ENCODE assay signal across 1 cellular context in the genomic region with DNA sequence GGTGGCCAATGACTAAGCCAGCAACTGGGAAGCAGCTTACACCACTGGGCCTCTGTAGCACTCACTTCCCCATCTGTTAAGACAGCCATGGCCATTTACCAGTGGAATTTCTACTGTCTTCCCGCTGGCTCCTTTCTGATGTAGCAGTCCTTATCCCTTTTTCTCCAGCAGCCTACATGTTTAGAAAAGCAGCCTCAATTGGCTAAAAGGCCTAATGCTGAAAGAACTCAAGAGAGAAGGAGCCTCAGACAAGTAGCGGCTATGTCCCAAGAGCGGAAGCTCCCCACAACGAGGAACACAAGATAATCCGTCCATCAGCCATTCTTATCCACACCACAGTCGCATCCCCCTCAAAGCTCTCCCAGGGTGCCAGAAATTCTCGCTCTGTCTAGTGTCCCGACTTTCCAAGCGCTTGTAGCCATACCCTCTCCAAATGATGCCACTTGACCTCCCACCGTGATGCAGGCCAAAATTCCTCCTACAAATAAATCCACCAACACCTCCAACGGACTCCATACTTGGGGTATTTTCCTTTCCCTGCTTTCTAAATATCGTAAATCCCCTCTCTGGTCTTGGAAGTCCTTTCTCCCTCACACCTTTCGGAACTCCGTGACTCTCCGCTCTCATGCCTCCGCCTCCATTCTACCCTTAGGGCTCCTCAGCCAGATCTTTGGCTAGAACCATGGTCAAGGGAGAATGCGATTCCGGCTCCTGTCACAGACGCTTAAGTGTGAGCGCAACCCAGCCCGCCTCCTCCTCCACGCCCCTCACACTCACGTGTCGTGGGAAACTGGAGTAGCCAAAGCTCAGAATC.
TF ChIP-seq lines count a peak whose summit lies in the region.

No MANE protein-coding gene starts in this region.

TF ChIP-seq in HepG2, 621 proteins besides CTCF, POLR2A, EP300 and RAD21 (continued from another document and continues in another):
- TF ChIP-seq, protein P1, sequence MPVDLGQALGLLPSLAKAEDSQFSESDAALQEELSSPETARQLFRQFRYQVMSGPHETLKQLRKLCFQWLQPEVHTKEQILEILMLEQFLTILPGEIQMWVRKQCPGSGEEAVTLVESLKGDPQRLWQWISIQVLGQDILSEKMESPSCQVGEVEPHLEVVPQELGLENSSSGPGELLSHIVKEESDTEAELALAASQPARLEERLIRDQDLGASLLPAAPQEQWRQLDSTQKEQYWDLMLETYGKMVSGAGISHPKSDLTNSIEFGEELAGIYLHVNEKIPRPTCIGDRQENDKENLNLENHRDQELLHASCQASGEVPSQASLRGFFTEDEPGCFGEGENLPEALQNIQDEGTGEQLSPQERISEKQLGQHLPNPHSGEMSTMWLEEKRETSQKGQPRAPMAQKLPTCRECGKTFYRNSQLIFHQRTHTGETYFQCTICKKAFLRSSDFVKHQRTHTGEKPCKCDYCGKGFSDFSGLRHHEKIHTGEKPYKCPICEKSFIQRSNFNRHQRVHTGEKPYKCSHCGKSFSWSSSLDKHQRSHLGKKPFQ (CRISPR knock-in tag; IDR thresholded peaks at IDR 0.05; ENCODE audit: insufficient replicate concordance): peak; percentile 29
- TF ChIP-seq KDM5A (IDR thresholded peaks at IDR 0.05; ENCODE audit: borderline replicate concordance, low read length) (peak; percentile 72; the same call in 1 of the 2 replicates), ZNF788 (CRISPR knock-in tag; IDR thresholded peaks at IDR 0.05; ENCODE audit: borderline replicate concordance) (0 out of 2 replicates have a peak, but pooled peaks have one; percentile 37), ZNF430 (CRISPR knock-in tag; IDR thresholded peaks at IDR 0.05) (no peak), RFX3 (CRISPR knock-in tag; IDR thresholded peaks at IDR 0.05) (no peak), ESRRA (CRISPR knock-in tag; IDR thresholded peaks at IDR 0.05; ENCODE audit: low read depth) (no peak), FOSL1 (CRISPR knock-in tag; IDR thresholded peaks at IDR 0.05; ENCODE audit: borderline replicate concordance) (no peak), ZZZ3 (CRISPR knock-in tag; IDR thresholded peaks at IDR 0.05; ENCODE audit: borderline replicate concordance) (no peak), ELF4 (CRISPR knock-in tag; IDR thresholded peaks at IDR 0.05; ENCODE audit: borderline replicate concordance) (no peak; the same call in 1 of the 2 replicates), KMT2A (CRISPR knock-in tag; IDR thresholded peaks at IDR 0.05) (no peak), NFYB (CRISPR knock-in tag; IDR thresholded peaks at IDR 0.05) (no peak), ZNF660 (CRISPR knock-in tag; IDR thresholded peaks at IDR 0.05; ENCODE audit: borderline replicate concordance, low read depth) (no peak)
- TF ChIP-seq, protein P2, sequence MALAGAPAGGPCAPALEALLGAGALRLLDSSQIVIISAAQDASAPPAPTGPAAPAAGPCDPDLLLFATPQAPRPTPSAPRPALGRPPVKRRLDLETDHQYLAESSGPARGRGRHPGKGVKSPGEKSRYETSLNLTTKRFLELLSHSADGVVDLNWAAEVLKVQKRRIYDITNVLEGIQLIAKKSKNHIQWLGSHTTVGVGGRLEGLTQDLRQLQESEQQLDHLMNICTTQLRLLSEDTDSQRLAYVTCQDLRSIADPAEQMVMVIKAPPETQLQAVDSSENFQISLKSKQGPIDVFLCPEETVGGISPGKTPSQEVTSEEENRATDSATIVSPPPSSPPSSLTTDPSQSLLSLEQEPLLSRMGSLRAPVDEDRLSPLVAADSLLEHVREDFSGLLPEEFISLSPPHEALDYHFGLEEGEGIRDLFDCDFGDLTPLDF (CRISPR knock-in tag; IDR thresholded peaks at IDR 0.05): no peak
- TF ChIP-seq, protein P3, sequence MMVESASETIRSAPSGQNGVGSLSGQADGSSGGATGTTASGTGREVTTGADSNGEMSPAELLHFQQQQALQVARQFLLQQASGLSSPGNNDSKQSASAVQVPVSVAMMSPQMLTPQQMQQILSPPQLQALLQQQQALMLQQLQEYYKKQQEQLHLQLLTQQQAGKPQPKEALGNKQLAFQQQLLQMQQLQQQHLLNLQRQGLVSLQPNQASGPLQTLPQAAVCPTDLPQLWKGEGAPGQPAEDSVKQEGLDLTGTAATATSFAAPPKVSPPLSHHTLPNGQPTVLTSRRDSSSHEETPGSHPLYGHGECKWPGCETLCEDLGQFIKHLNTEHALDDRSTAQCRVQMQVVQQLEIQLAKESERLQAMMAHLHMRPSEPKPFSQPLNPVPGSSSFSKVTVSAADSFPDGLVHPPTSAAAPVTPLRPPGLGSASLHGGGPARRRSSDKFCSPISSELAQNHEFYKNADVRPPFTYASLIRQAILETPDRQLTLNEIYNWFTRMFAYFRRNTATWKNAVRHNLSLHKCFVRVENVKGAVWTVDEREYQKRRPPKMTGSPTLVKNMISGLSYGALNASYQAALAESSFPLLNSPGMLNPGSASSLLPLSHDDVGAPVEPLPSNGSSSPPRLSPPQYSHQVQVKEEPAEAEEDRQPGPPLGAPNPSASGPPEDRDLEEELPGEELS (CRISPR knock-in tag; IDR thresholded peaks at IDR 0.05): no peak
- TF ChIP-seq, protein P4, sequence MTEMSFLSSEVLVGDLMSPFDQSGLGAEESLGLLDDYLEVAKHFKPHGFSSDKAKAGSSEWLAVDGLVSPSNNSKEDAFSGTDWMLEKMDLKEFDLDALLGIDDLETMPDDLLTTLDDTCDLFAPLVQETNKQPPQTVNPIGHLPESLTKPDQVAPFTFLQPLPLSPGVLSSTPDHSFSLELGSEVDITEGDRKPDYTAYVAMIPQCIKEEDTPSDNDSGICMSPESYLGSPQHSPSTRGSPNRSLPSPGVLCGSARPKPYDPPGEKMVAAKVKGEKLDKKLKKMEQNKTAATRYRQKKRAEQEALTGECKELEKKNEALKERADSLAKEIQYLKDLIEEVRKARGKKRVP (CRISPR knock-in tag; IDR thresholded peaks at IDR 0.05): 0 out of 4 replicates have a peak, but pooled peaks of 1 of the 2 experiments have one; percentile 40
- TF ChIP-seq, protein P5, sequence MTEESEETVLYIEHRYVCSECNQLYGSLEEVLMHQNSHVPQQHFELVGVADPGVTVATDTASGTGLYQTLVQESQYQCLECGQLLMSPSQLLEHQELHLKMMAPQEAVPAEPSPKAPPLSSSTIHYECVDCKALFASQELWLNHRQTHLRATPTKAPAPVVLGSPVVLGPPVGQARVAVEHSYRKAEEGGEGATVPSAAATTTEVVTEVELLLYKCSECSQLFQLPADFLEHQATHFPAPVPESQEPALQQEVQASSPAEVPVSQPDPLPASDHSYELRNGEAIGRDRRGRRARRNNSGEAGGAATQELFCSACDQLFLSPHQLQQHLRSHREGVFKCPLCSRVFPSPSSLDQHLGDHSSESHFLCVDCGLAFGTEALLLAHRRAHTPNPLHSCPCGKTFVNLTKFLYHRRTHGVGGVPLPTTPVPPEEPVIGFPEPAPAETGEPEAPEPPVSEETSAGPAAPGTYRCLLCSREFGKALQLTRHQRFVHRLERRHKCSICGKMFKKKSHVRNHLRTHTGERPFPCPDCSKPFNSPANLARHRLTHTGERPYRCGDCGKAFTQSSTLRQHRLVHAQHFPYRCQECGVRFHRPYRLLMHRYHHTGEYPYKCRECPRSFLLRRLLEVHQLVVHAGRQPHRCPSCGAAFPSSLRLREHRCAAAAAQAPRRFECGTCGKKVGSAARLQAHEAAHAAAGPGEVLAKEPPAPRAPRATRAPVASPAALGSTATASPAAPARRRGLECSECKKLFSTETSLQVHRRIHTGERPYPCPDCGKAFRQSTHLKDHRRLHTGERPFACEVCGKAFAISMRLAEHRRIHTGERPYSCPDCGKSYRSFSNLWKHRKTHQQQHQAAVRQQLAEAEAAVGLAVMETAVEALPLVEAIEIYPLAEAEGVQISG (CRISPR knock-in tag; IDR thresholded peaks at IDR 0.05): no peak
- TF ChIP-seq, protein P6, sequence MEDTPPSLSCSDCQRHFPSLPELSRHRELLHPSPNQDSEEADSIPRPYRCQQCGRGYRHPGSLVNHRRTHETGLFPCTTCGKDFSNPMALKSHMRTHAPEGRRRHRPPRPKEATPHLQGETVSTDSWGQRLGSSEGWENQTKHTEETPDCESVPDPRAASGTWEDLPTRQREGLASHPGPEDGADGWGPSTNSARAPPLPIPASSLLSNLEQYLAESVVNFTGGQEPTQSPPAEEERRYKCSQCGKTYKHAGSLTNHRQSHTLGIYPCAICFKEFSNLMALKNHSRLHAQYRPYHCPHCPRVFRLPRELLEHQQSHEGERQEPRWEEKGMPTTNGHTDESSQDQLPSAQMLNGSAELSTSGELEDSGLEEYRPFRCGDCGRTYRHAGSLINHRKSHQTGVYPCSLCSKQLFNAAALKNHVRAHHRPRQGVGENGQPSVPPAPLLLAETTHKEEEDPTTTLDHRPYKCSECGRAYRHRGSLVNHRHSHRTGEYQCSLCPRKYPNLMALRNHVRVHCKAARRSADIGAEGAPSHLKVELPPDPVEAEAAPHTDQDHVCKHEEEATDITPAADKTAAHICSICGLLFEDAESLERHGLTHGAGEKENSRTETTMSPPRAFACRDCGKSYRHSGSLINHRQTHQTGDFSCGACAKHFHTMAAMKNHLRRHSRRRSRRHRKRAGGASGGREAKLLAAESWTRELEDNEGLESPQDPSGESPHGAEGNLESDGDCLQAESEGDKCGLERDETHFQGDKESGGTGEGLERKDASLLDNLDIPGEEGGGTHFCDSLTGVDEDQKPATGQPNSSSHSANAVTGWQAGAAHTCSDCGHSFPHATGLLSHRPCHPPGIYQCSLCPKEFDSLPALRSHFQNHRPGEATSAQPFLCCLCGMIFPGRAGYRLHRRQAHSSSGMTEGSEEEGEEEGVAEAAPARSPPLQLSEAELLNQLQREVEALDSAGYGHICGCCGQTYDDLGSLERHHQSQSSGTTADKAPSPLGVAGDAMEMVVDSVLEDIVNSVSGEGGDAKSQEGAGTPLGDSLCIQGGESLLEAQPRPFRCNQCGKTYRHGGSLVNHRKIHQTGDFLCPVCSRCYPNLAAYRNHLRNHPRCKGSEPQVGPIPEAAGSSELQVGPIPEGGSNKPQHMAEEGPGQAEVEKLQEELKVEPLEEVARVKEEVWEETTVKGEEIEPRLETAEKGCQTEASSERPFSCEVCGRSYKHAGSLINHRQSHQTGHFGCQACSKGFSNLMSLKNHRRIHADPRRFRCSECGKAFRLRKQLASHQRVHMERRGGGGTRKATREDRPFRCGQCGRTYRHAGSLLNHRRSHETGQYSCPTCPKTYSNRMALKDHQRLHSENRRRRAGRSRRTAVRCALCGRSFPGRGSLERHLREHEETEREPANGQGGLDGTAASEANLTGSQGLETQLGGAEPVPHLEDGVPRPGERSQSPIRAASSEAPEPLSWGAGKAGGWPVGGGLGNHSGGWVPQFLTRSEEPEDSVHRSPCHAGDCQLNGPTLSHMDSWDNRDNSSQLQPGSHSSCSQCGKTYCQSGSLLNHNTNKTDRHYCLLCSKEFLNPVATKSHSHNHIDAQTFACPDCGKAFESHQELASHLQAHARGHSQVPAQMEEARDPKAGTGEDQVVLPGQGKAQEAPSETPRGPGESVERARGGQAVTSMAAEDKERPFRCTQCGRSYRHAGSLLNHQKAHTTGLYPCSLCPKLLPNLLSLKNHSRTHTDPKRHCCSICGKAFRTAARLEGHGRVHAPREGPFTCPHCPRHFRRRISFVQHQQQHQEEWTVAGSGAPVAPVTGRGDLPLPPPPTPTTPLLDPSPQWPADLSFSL (CRISPR knock-in tag; IDR thresholded peaks at IDR 0.05): no peak
- TF ChIP-seq, protein P7, sequence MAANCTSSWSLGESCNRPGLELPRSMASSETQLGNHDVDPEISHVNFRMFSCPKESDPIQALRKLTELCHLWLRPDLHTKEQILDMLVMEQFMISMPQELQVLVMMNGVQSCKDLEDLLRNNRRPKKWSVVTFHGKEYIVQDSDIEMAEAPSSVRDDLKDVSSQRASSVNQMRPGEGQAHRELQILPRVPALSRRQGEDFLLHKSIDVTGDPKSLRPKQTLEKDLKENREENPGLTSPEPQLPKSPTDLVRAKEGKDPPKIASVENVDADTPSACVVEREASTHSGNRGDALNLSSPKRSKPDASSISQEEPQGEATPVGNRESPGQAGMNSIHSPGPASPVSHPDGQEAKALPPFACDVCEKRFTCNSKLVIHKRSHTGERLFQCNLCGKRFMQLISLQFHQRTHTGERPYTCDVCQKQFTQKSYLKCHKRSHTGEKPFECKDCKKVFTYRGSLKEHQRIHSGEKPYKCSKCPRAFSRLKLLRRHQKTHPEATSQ (CRISPR knock-in tag; IDR thresholded peaks at IDR 0.05; ENCODE audit: borderline replicate concordance): 0 out of 2 replicates have a peak, but pooled peaks have one; percentile 20
- TF ChIP-seq, protein P8, sequence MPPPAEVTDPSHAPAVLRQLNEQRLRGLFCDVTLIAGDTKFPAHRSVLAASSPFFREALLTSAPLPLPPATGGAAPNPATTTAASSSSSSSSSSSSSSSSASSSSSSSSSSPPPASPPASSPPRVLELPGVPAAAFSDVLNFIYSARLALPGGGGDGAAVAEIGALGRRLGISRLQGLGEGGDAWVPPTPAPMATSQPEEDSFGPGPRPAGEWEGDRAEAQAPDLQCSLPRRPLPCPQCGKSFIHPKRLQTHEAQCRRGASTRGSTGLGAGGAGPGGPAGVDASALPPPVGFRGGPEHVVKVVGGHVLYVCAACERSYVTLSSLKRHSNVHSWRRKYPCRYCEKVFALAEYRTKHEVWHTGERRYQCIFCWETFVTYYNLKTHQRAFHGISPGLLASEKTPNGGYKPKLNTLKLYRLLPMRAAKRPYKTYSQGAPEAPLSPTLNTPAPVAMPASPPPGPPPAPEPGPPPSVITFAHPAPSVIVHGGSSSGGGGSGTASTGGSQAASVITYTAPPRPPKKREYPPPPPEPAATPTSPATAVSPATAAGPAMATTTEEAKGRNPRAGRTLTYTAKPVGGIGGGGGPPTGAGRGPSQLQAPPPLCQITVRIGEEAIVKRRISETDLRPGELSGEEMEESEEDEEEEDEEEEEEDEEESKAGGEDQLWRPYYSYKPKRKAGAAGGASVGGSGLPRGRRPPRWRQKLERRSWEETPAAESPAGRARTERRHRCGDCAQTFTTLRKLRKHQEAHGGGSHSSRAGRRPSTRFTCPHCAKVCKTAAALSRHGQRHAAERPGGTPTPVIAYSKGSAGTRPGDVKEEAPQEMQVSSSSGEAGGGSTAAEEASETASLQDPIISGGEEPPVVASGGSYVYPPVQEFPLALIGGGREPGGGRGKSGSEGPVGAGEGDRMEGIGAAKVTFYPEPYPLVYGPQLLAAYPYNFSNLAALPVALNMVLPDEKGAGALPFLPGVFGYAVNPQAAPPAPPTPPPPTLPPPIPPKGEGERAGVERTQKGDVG (CRISPR knock-in tag; IDR thresholded peaks at IDR 0.05; ENCODE audit: borderline replicate concordance): no peak
- TF ChIP-seq, protein P9, sequence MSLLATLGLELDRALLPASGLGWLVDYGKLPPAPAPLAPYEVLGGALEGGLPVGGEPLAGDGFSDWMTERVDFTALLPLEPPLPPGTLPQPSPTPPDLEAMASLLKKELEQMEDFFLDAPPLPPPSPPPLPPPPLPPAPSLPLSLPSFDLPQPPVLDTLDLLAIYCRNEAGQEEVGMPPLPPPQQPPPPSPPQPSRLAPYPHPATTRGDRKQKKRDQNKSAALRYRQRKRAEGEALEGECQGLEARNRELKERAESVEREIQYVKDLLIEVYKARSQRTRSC (CRISPR knock-in tag; IDR thresholded peaks at IDR 0.05; ENCODE audit: low read depth): no peak
- TF ChIP-seq, protein P10, sequence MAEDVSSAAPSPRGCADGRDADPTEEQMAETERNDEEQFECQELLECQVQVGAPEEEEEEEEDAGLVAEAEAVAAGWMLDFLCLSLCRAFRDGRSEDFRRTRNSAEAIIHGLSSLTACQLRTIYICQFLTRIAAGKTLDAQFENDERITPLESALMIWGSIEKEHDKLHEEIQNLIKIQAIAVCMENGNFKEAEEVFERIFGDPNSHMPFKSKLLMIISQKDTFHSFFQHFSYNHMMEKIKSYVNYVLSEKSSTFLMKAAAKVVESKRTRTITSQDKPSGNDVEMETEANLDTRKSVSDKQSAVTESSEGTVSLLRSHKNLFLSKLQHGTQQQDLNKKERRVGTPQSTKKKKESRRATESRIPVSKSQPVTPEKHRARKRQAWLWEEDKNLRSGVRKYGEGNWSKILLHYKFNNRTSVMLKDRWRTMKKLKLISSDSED (CRISPR knock-in tag; IDR thresholded peaks at IDR 0.05): no peak
- TF ChIP-seq, protein P11, sequence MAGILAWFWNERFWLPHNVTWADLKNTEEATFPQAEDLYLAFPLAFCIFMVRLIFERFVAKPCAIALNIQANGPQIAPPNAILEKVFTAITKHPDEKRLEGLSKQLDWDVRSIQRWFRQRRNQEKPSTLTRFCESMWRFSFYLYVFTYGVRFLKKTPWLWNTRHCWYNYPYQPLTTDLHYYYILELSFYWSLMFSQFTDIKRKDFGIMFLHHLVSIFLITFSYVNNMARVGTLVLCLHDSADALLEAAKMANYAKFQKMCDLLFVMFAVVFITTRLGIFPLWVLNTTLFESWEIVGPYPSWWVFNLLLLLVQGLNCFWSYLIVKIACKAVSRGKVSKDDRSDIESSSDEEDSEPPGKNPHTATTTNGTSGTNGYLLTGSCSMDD (CRISPR knock-in tag; IDR thresholded peaks at IDR 0.05): no peak
